In the genomic region with DNA sequence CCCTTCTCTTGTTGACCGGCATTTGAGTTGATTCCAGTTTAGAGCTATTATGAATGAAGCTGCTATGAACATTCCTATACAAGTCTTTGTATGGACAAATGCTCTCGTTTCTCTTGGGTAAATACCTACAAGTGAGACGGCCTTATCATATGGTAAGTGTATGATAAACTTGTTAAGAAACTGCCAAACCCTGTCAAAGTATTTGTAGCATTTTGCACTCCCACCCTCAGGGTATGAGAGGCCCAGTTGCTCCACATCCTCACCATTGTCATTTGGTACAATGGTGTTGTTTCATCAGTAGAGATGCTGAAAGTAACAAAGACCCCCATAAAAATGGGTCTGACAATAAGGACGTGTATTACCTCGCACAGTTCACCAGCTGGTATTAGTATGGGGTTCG, we compare ENCODE assay signal across 18 cellular contexts.
A peak's percentile ranks its signal among the peaks of the same experiment; 100 is the strongest.
DNase-seq lines count a peak whose midpoint lies in the region; ATAC-seq and TF ChIP-seq lines count a peak whose summit lies in the region.
"Had no signal": no experiment of that assay in that cellular context is flagged by ENCODE, and none has a peak within 500 bp of the region (broad histone marks: within the 10 kb centered on the region; RNA-seq: fewer than 3 reads in every experiment).

No MANE protein-coding gene starts in this region.

- no peak for ATAC-seq in GM23338
- no peak for ATAC-seq in HG03097 (IDR thresholded peaks at IDR 0.05; ENCODE audit: low FRiP score, unreplicated experiment)
- ATAC-seq: CD8-positive, alpha-beta T cell had no signal

- H3K27ac Mint-ChIP-seq in neural crest cell (ENCODE audit: unreplicated experiment), result peak overlapping the region; percentile 27
- H3K27ac Mint-ChIP-seq in GM23338, result no peak overlapping the region
- H3K27ac Mint-ChIP-seq: B cell; CD8-positive, alpha-beta T cell; HFFc6 had no signal

- intact Hi-C loops in ascending aorta (cut with DNase I), result no loop called here
- intact Hi-C loops in tibial artery (cut with DNase I; ENCODE audit: low total_unique reads), result no loop called here

- H3K36me3 ChIP-seq in ascending aorta (no peaks in the 10 kb centered on the region), tibial artery (no peaks in the 10 kb centered on the region), GM23338 (ENCODE audit: insufficient read depth) (no peaks in the 10 kb centered on the region)
- H3K36me3 ChIP-seq: BLaER1, HAP-1 had no signal

- H3K9me3 ChIP-seq in ascending aorta, result no peaks in the 10 kb centered on the region
- H3K9me3 ChIP-seq in tibial artery, result no peaks in the 10 kb centered on the region
- H3K9me3 ChIP-seq: BLaER1, HAP-1 had no signal

- TF ChIP-seq CTCF in ascending aorta (IDR thresholded peaks at IDR 0.05) (no peak), neural crest cell (conservative IDR thresholded peaks at IDR 0.05) (no peak), tibial artery (IDR thresholded peaks at IDR 0.05) (no peak), GM23338 (conservative IDR thresholded peaks at IDR 0.05; ENCODE audit: low read depth in 2 of 2) (no peak)

- H3K4me1 ChIP-seq in ascending aorta, result peaks cover 16 to 67% of the 10 kb centered on the region in 2 donors
- H3K4me1 ChIP-seq in tibial artery, result peaks cover 0 to 87% (median 59%) of the 10 kb centered on the region in 4 donors
- H3K4me1 ChIP-seq in GM23338 (ENCODE audit: insufficient read depth), result peaks cover 5% of the 10 kb centered on the region; the same call in 1 of the 2 replicates
- H3K4me1 ChIP-seq: HAP-1 had no signal

- no peaks in the 10 kb centered on the region for H4K20me1 ChIP-seq in GM23338 (replicated peaks; ENCODE audit: insufficient read depth)
- H4K20me1 ChIP-seq: BLaER1 had no signal

- no peaks in the 10 kb centered on the region for H3K79me2 ChIP-seq in GM23338 (replicated peaks; ENCODE audit: insufficient read depth)

- H2AFZ ChIP-seq in GM23338, result no peak overlapping the region

- H3K36me3 Mint-ChIP-seq in neural crest cell (ENCODE audit: low read depth) (no peaks in the 10 kb centered on the region), GM23338 (ENCODE audit: low read depth) (no peaks in the 10 kb centered on the region; the same call in 2 of the 3 replicates)
- H3K36me3 Mint-ChIP-seq: CD4-positive, CD25-positive, alpha-beta regulatory T cell; CD8-positive, alpha-beta T cell had no signal

- H3K4me3 ChIP-seq in ascending aorta (no peak overlapping the region), tibial artery (no peak overlapping the region), GM23338 (no peak overlapping the region)
- H3K4me3 ChIP-seq: BLaER1, HAP-1 had no signal

- H3K27me3 Mint-ChIP-seq in neural crest cell (ENCODE audit: low read depth) (no peaks in the 10 kb centered on the region), GM23338 (ENCODE audit: insufficient read depth, low read depth, poor library complexity) (peaks cover 3% of the 10 kb centered on the region)

- no peaks in the 10 kb centered on the region for H3F3A ChIP-seq in GM23338 (replicated peaks; ENCODE audit: low read depth)

- peaks cover 11% of the 10 kb centered on the region for H3K4me1 Mint-ChIP-seq in neural crest cell
- peaks cover 22% of the 10 kb centered on the region for H3K4me1 Mint-ChIP-seq in GM23338
- H3K4me1 Mint-ChIP-seq: B cell had no signal

- no peaks in the 10 kb centered on the region for H3K9me2 ChIP-seq in GM23338 (ENCODE audit: insufficient read depth)

- H3K27me3 ChIP-seq in ascending aorta (no peaks in the 10 kb centered on the region), tibial artery (no peaks in the 10 kb centered on the region), GM23338 (ENCODE audit: insufficient read depth) (no peaks in the 10 kb centered on the region)
- H3K27me3 ChIP-seq: BLaER1 had no signal

- H3K4me3 Mint-ChIP-seq in neural crest cell (no peak overlapping the region), GM23338 (no peak overlapping the region)
- H3K4me3 Mint-ChIP-seq: B cell; CD4-positive, CD25-positive, alpha-beta regulatory T cell; CD8-positive, alpha-beta T cell; HFFc6 had no signal

- DNase-seq in ascending aorta (ENCODE audit: low spot score in 2 of 2), result no peak
- DNase-seq in neural crest cell (ENCODE audit: low read depth, low spot score), result no peak
- DNase-seq in tibial artery, result no peak
- DNase-seq in dermis blood vessel endothelial cell, result no peak
- DNase-seq in GM23338 (ENCODE audit: low spot score), result no peak
- DNase-seq: CD4-positive, CD25-positive, alpha-beta regulatory T cell; CD8-positive, alpha-beta T cell; DMS 273 treated with DMSO at 0.1 percent for 48 hours; DMS53; DMS79 treated with DMSO at 0.1 percent for 48 hours; GF-D8; GOT3; HFFc6 had no signal

- H3K9me3 Mint-ChIP-seq in neural crest cell, result no peaks in the 10 kb centered on the region
- H3K9me3 Mint-ChIP-seq in GM23338, result no peaks in the 10 kb centered on the region
- H3K9me3 Mint-ChIP-seq: CD4-positive, CD25-positive, alpha-beta regulatory T cell; CD8-positive, alpha-beta T cell had no signal

- no peak overlapping the region for H3K4me2 ChIP-seq in GM23338
- H3K4me2 ChIP-seq: BLaER1 had no signal

- peak overlapping the region; percentile 60 to 61 for H3K27ac ChIP-seq in ascending aorta
- peak overlapping the region; percentile 30 to 71 for H3K27ac ChIP-seq in tibial artery
- no peak overlapping the region for H3K27ac ChIP-seq in GM23338 (ENCODE audit: low read depth)
- H3K27ac ChIP-seq: BLaER1, C4-2B had no signal

TF ChIP-seq in GM23338, 12 proteins besides CTCF, POLR2A, EP300 and RAD21 (continues in another document):
- TF ChIP-seq ETS1 (IDR thresholded peaks at IDR 0.05) (no peak), STAT1 (IDR thresholded peaks at IDR 0.05; ENCODE audit: unreplicated experiment) (no peak), ZNF331 (CRISPR knock-in tag; IDR thresholded peaks at IDR 0.05; ENCODE audit: low read depth) (no peak), CREB1 (CRISPR knock-in tag; IDR thresholded peaks at IDR 0.05; ENCODE audit: low read depth) (no peak)
- TF ChIP-seq, protein P1, sequence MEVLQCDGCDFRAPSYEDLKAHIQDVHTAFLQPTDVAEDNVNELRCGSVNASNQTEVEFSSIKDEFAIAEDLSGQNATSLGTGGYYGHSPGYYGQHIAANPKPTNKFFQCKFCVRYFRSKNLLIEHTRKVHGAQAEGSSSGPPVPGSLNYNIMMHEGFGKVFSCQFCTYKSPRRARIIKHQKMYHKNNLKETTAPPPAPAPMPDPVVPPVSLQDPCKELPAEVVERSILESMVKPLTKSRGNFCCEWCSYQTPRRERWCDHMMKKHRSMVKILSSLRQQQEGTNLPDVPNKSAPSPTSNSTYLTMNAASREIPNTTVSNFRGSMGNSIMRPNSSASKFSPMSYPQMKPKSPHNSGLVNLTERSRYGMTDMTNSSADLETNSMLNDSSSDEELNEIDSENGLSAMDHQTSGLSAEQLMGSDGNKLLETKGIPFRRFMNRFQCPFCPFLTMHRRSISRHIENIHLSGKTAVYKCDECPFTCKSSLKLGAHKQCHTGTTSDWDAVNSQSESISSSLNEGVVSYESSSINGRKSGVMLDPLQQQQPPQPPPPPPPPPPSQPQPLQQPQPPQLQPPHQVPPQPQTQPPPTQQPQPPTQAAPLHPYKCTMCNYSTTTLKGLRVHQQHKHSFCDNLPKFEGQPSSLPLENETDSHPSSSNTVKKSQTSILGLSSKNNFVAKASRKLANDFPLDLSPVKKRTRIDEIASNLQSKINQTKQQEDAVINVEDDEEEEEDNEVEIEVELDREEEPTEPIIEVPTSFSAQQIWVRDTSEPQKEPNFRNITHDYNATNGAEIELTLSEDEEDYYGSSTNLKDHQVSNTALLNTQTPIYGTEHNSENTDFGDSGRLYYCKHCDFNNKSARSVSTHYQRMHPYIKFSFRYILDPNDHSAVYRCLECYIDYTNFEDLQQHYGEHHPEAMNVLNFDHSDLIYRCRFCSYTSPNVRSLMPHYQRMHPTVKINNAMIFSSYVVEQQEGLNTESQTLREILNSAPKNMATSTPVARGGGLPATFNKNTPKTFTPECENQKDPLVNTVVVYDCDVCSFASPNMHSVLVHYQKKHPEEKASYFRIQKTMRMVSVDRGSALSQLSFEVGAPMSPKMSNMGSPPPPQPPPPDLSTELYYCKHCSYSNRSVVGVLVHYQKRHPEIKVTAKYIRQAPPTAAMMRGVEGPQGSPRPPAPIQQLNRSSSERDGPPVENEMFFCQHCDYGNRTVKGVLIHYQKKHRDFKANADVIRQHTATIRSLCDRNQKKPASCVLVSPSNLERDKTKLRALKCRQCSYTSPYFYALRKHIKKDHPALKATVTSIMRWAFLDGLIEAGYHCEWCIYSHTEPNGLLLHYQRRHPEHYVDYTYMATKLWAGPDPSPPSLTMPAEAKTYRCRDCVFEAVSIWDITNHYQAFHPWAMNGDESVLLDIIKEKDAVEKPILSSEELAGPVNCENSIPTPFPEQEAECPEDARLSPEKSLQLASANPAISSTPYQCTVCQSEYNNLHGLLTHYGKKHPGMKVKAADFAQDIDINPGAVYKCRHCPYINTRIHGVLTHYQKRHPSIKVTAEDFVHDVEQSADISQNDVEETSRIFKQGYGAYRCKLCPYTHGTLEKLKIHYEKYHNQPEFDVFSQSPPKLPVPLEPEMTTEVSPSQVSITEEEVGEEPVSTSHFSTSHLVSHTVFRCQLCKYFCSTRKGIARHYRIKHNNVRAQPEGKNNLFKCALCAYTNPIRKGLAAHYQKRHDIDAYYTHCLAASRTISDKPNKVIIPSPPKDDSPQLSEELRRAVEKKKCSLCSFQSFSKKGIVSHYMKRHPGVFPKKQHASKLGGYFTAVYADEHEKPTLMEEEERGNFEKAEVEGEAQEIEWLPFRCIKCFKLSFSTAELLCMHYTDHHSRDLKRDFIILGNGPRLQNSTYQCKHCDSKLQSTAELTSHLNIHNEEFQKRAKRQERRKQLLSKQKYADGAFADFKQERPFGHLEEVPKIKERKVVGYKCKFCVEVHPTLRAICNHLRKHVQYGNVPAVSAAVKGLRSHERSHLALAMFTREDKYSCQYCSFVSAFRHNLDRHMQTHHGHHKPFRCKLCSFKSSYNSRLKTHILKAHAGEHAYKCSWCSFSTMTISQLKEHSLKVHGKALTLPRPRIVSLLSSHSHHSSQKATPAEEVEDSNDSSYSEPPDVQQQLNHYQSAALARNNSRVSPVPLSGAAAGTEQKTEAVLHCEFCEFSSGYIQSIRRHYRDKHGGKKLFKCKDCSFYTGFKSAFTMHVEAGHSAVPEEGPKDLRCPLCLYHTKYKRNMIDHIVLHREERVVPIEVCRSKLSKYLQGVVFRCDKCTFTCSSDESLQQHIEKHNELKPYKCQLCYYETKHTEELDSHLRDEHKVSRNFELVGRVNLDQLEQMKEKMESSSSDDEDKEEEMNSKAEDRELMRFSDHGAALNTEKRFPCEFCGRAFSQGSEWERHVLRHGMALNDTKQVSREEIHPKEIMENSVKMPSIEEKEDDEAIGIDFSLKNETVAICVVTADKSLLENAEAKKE (CRISPR knock-in tag; IDR thresholded peaks at IDR 0.05), result no peak
